2 cellular contexts compared by ENCODE assay signal in the genomic region with DNA sequence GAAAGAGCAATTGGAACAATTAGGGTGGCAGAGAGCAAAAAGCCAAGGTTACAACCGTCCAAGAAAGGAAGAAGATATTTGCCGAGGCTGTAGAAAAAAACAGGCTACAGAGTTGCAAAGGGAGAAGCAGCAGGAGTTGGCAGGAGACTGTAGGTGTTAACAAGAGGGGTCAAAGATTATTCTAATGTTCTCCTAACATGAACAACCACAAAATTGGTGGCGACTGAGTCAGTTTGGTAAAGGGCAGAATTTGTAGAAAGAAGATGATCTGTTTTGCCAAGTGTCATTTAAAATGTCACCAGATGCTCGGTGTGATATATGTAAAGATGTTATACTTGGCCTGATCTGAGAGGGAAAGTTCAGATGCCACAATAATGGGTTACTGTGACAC.
TF ChIP-seq lines count a peak whose summit lies in the region.

No MANE protein-coding gene starts in this region.

TF ChIP-seq in SK-N-SH, 30 proteins besides CTCF, POLR2A, EP300 and RAD21 (continued from another document):
- TF ChIP-seq, protein P1, sequence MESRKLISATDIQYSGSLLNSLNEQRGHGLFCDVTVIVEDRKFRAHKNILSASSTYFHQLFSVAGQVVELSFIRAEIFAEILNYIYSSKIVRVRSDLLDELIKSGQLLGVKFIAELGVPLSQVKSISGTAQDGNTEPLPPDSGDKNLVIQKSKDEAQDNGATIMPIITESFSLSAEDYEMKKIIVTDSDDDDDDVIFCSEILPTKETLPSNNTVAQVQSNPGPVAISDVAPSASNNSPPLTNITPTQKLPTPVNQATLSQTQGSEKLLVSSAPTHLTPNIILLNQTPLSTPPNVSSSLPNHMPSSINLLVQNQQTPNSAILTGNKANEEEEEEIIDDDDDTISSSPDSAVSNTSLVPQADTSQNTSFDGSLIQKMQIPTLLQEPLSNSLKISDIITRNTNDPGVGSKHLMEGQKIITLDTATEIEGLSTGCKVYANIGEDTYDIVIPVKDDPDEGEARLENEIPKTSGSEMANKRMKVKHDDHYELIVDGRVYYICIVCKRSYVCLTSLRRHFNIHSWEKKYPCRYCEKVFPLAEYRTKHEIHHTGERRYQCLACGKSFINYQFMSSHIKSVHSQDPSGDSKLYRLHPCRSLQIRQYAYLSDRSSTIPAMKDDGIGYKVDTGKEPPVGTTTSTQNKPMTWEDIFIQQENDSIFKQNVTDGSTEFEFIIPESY (IDR thresholded peaks at IDR 0.05; ENCODE audit: borderline replicate concordance, low read depth) = no peak
- TF ChIP-seq POLR2AphosphoS5 (IDR thresholded peaks at IDR 0.05; ENCODE audit: low read depth, low read length) = no peak
- no peak for TF ChIP-seq RXRA (IDR thresholded peaks at IDR 0.05; ENCODE audit: borderline replicate concordance, low read depth)
- TF ChIP-seq, protein P2, sequence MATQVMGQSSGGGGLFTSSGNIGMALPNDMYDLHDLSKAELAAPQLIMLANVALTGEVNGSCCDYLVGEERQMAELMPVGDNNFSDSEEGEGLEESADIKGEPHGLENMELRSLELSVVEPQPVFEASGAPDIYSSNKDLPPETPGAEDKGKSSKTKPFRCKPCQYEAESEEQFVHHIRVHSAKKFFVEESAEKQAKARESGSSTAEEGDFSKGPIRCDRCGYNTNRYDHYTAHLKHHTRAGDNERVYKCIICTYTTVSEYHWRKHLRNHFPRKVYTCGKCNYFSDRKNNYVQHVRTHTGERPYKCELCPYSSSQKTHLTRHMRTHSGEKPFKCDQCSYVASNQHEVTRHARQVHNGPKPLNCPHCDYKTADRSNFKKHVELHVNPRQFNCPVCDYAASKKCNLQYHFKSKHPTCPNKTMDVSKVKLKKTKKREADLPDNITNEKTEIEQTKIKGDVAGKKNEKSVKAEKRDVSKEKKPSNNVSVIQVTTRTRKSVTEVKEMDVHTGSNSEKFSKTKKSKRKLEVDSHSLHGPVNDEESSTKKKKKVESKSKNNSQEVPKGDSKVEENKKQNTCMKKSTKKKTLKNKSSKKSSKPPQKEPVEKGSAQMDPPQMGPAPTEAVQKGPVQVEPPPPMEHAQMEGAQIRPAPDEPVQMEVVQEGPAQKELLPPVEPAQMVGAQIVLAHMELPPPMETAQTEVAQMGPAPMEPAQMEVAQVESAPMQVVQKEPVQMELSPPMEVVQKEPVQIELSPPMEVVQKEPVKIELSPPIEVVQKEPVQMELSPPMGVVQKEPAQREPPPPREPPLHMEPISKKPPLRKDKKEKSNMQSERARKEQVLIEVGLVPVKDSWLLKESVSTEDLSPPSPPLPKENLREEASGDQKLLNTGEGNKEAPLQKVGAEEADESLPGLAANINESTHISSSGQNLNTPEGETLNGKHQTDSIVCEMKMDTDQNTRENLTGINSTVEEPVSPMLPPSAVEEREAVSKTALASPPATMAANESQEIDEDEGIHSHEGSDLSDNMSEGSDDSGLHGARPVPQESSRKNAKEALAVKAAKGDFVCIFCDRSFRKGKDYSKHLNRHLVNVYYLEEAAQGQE (IDR thresholded peaks at IDR 0.05; ENCODE audit: low read depth, low read length) = no peak
- no peak for TF ChIP-seq GABPA (IDR thresholded peaks at IDR 0.05; ENCODE audit: low read depth)

TF ChIP-seq in SK-N-SH treated with all-trans-retinoic acid at 6 μM for 48 hours, 23 proteins besides CTCF, POLR2A, EP300 and RAD21 (continued from another document):
- TF ChIP-seq SNAI2 (CRISPR knock-in tag; IDR thresholded peaks at IDR 0.05) (no peak), ZC3H10 (CRISPR knock-in tag; IDR thresholded peaks at IDR 0.05) (no peak), ZNF8 (CRISPR knock-in tag; IDR thresholded peaks at IDR 0.05) (no peak), ARNTL (CRISPR knock-in tag; IDR thresholded peaks at IDR 0.05; ENCODE audit: borderline replicate concordance, low read depth) (no peak), ZNF70 (CRISPR knock-in tag; IDR thresholded peaks at IDR 0.05) (no peak), OSR1 (CRISPR knock-in tag; IDR thresholded peaks at IDR 0.05) (no peak)
- TF ChIP-seq, protein P3, sequence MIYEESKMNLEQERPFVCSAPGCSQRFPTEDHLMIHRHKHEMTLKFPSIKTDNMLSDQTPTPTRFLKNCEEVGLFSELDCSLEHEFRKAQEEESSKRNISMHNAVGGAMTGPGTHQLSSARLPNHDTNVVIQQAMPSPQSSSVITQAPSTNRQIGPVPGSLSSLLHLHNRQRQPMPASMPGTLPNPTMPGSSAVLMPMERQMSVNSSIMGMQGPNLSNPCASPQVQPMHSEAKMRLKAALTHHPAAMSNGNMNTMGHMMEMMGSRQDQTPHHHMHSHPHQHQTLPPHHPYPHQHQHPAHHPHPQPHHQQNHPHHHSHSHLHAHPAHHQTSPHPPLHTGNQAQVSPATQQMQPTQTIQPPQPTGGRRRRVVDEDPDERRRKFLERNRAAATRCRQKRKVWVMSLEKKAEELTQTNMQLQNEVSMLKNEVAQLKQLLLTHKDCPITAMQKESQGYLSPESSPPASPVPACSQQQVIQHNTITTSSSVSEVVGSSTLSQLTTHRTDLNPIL (CRISPR knock-in tag; IDR thresholded peaks at IDR 0.05; ENCODE audit: low read depth) = no peak
- TF ChIP-seq, protein P4, sequence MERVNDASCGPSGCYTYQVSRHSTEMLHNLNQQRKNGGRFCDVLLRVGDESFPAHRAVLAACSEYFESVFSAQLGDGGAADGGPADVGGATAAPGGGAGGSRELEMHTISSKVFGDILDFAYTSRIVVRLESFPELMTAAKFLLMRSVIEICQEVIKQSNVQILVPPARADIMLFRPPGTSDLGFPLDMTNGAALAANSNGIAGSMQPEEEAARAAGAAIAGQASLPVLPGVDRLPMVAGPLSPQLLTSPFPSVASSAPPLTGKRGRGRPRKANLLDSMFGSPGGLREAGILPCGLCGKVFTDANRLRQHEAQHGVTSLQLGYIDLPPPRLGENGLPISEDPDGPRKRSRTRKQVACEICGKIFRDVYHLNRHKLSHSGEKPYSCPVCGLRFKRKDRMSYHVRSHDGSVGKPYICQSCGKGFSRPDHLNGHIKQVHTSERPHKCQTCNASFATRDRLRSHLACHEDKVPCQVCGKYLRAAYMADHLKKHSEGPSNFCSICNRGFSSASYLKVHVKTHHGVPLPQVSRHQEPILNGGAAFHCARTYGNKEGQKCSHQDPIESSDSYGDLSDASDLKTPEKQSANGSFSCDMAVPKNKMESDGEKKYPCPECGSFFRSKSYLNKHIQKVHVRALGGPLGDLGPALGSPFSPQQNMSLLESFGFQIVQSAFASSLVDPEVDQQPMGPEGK (CRISPR knock-in tag; IDR thresholded peaks at IDR 0.05; ENCODE audit: borderline replicate concordance) = no peak
TF ChIP-seq in SK-N-SH treated with all-trans-retinoic acid at 6 μM for 48 hours: peak in this region for 0.
